In genomic region chr2:191474459-191474858, GRCh38 we compare ENCODE assay signal across 23 cellular contexts.
"Had no signal": no experiment of that assay in that cellular context is flagged by ENCODE, and none has a peak within 500 bp of the region (broad histone marks: within the 10 kb centered on the region; RNA-seq: fewer than 3 reads in every experiment).

No MANE protein-coding gene starts in this region.

- H3K27ac Mint-ChIP-seq: T-cell; T-helper 1 cell treated with Interleukin-12 subunit alpha and Interleukin-12 subunit beta and Interleukin-4 antibody, amounts not matched to agents 30 μg/mL and 1 μg/mL, for 36 hours had no signal

- H3K9me3 Mint-ChIP-seq: T-cell; T-helper 1 cell treated with Interleukin-12 subunit alpha and Interleukin-12 subunit beta and Interleukin-4 antibody, amounts not matched to agents 30 μg/mL and 1 μg/mL, for 36 hours had no signal

- ATAC-seq: Panc1, PC-3, T-cell had no signal

- H3K9ac ChIP-seq: SK-N-SH had no signal

- DNase-seq: KBM-7, NCI-H1092, NCI-H1105 treated with DMSO at 0.1 percent for 48 hours, NCI-H1417 treated with DMSO at 0.1 percent for 48 hours, NCI-H146, NCI-H1694 treated with DMSO at 0.1 percent for 48 hours, NCI-H1930, NCI-H2081, NCI-H2107, NCI-H2171 treated with DMSO at 0.1 percent for 48 hours, NCI-H345, NCI-H446 treated with DMSO at 0.1 percent for 48 hours, NCI-H510A treated with DMSO at 0.1 percent for 48 hours, NCI-H526, NCI-H774, PC-3, SHP77, SK-N-SH, SW 1271, T-cell had no signal

- H3K4me2 ChIP-seq: SK-N-SH had no signal

- H3K4me1 Mint-ChIP-seq: T-cell had no signal

- H3K27me3 Mint-ChIP-seq: T-cell had no signal

- H3K27ac ChIP-seq: RWPE1 had no signal

- H3K9me3 ChIP-seq: SK-N-SH had no signal

- H3K36me3 Mint-ChIP-seq: T-cell had no signal

- H3K4me3 Mint-ChIP-seq: T-cell; T-helper 1 cell treated with Interleukin-12 subunit alpha and Interleukin-12 subunit beta and Interleukin-4 antibody, amounts not matched to agents 30 μg/mL and 1 μg/mL, for 36 hours had no signal

- H3K9me2 ChIP-seq: SK-N-SH had no signal
